Comparison of ENCODE assay signal across 10 cellular contexts in the genomic region with DNA sequence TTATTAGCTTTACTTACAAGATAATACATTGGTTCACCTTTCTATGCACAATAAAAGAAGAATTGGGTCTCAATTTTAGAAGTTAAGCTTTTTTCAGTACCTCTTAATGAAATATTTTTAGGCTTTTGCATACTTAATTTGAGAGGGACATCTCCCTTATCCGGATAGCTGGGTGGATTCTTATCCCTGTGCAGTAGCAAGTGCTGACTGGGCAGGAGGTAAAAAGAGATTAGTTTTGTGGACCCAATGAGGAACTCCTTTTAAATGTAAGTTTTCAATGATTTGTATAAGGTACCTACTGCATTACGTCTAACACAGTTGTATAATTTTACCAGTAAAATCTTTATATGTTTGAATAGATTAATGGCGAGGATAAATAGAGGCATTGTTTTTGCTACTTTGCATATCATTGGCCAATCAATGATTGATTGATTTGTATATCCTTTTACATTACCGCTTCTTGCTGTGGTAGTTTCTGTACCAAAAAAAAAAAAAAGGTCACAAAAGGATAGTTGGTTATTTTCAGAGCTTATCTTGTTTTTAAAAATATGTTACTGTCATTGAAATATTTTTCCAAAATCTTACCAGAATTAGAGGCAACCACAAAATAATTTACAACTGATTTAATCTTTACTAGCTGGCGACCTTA. TPM values are rescaled to one million over a fixed set of nuclear protein-coding genes. Genes with fewer than 3 reads are reported as not detected.
DNase-seq lines count a peak whose midpoint lies in the region; ATAC-seq and TF ChIP-seq lines count a peak whose summit lies in the region.
"Had no signal": no experiment of that assay in that cellular context is flagged by ENCODE, and none has a peak within 500 bp of the region (broad histone marks: within the 10 kb centered on the region; RNA-seq: fewer than 3 reads in every experiment).

No MANE protein-coding gene starts in this region.

- H3K36me3 ChIP-seq in ES-I3 (ENCODE audit: insufficient read depth, low read length) (no peaks in the 10 kb centered on the region; the same call in 1 of the 2 replicates), Loucy (ENCODE audit: insufficient read depth, low read length) (no peaks in the 10 kb centered on the region)
- H3K36me3 ChIP-seq: pancreas had no signal

- H3K4me1 ChIP-seq in ES-I3 (ENCODE audit: insufficient read depth, low read length): peaks cover 14% of the 10 kb centered on the region
- peaks cover 51% of the 10 kb centered on the region for H3K4me1 ChIP-seq in Loucy (ENCODE audit: insufficient read depth, low read length, poor library complexity, severe bottlenecking)

- H3K4me2 ChIP-seq in Loucy (ENCODE audit: low read depth, low read length, poor library complexity, severe bottlenecking): peak overlapping the region; percentile 87

- H3K27me3 ChIP-seq in Loucy (ENCODE audit: insufficient read depth, low read length, poor library complexity, severe bottlenecking): peaks cover 4% of the 10 kb centered on the region
- H3K27me3 ChIP-seq: pancreas had no signal

- no peak for ATAC-seq in natural killer cell treated with Interleukin-12 subunit alpha and Interleukin-12 subunit beta and Interleukin-15 and Interleukin-18, amount 100 ng/mL, for 72 hours
- no peak for ATAC-seq in GM18909 (IDR thresholded peaks at IDR 0.05; ENCODE audit: poor library complexity, unreplicated experiment)
- ATAC-seq: pancreas had no signal

- no peaks in the 10 kb centered on the region for H3K9me3 Mint-ChIP-seq in natural killer cell treated with Interleukin-12 subunit alpha and Interleukin-12 subunit beta and Interleukin-15 and Interleukin-18, amount 100 ng/mL, for 72 hours

- peak overlapping the region; percentile 100 for H3K4me3 ChIP-seq in Loucy (ENCODE audit: low read length, poor library complexity, severe bottlenecking)
- H3K4me3 ChIP-seq in choroid plexus epithelial cell (ENCODE audit: low read depth, low read length): peak overlapping the region; percentile 18

- peak overlapping the region; percentile 99 for H3K4me3 Mint-ChIP-seq in natural killer cell treated with Interleukin-12 subunit alpha and Interleukin-12 subunit beta and Interleukin-15 and Interleukin-18, amount 100 ng/mL, for 72 hours

- H2AFZ ChIP-seq in Loucy (ENCODE audit: low read length): no peak overlapping the region

- no peak for DNase-seq in choroid plexus epithelial cell (ENCODE audit: low read depth)
- no peak for DNase-seq in natural killer cell treated with Interleukin-12 subunit alpha and Interleukin-12 subunit beta and Interleukin-15 and Interleukin-18, amount 100 ng/mL, for 72 hours (ENCODE audit: low spot score)
- DNase-seq in stimulated activated CD4-positive, alpha-beta T cell treated with anti-CD3 and anti-CD28 coated beads, Interleukin-1b, Interleukin-23, amount 100 ng/mL, for 48 hours: no peak
- DNase-seq in NCI-H748 treated with DMSO at 0.1 percent for 48 hours (lab: John Stamatoyannopoulos, UW): no peak
- no peak for DNase-seq in NCI-H2107 treated with DMSO at 0.1 percent for 48 hours (lab: John Stamatoyannopoulos, UW; ENCODE audit: unreplicated experiment)
- DNase-seq: NCI-H2171 treated with DMSO at 0.1 percent for 48 hours, pancreas had no signal

- H3K27ac Mint-ChIP-seq in natural killer cell treated with Interleukin-12 subunit alpha and Interleukin-12 subunit beta and Interleukin-15 and Interleukin-18, amount 100 ng/mL, for 72 hours: peak overlapping the region in 1 of 2 donors; percentile 87

- peak overlapping the region; percentile 41 for H3K9ac ChIP-seq in ES-I3 (ENCODE audit: low read depth, low read length)
- H3K9ac ChIP-seq in Loucy (ENCODE audit: low read depth, low read length, poor library complexity, severe bottlenecking): peak overlapping the region; percentile 99

- peaks cover 26 to 44% of the 10 kb centered on the region in 2 donors for H3K4me1 Mint-ChIP-seq in natural killer cell treated with Interleukin-12 subunit alpha and Interleukin-12 subunit beta and Interleukin-15 and Interleukin-18, amount 100 ng/mL, for 72 hours (ENCODE audit: low read depth in 2 of 2)

- peaks cover 6% of the 10 kb centered on the region for H3K36me3 Mint-ChIP-seq in natural killer cell treated with Interleukin-12 subunit alpha and Interleukin-12 subunit beta and Interleukin-15 and Interleukin-18, amount 100 ng/mL, for 72 hours

- H3K9me3 ChIP-seq in ES-I3 (ENCODE audit: control insufficient read depth, insufficient read depth, low read length) (no peaks in the 10 kb centered on the region), Loucy (ENCODE audit: insufficient read depth, low read depth, low read length) (no peaks in the 10 kb centered on the region)
- H3K9me3 ChIP-seq: pancreas had no signal

- H3K27me3 Mint-ChIP-seq in natural killer cell treated with Interleukin-12 subunit alpha and Interleukin-12 subunit beta and Interleukin-15 and Interleukin-18, amount 100 ng/mL, for 72 hours: no peaks in the 10 kb centered on the region

- peaks cover 64% of the 10 kb centered on the region for H4K20me1 ChIP-seq in Loucy (ENCODE audit: insufficient read depth, low read length, poor library complexity, severe bottlenecking)

- TF ChIP-seq CTCF in Loucy (conservative IDR thresholded peaks at IDR 0.05; ENCODE audit: low read length) (no peak), choroid plexus epithelial cell (conservative IDR thresholded peaks at IDR 0.05; ENCODE audit: low read depth, low read length) (no peak)

- H3K9me2 ChIP-seq in Loucy (replicated peaks; ENCODE audit: low read depth, low read length): no peaks in the 10 kb centered on the region

- H3K79me2 ChIP-seq in Loucy (ENCODE audit: insufficient read depth, low read length): peaks cover 79% of the 10 kb centered on the region

- H3F3A ChIP-seq in Loucy (ENCODE audit: low read depth): no peaks in the 10 kb centered on the region

RNA-seq across cellular contexts. Expression of a gene that starts 2.2 kb away (rescaled TPM):
- total RNA-seq in natural killer cell treated with Interleukin-12 subunit alpha and Interleukin-12 subunit beta and Interleukin-15 and Interleukin-18, amount 100 ng/mL, for 72 hours: 100 to 1,000 TPM in 1 of 2 donors, 10 to 100 TPM in 1; 84.3 to 101 TPM
